9 cellular contexts compared by ENCODE assay signal in genomic region chr2:32008811-32009478, GRCh38. TPM values are rescaled to one million over a fixed set of nuclear protein-coding genes. Genes with fewer than 3 reads are reported as not detected.
DNase-seq lines count a peak whose midpoint lies in the region; ATAC-seq, FAIRE-seq and TF ChIP-seq lines count a peak whose summit lies in the region.
"Had no signal": no experiment of that assay in that cellular context is flagged by ENCODE, and none has a peak within 500 bp of the region (broad histone marks: within the 10 kb centered on the region; RNA-seq: fewer than 3 reads in every experiment).

No MANE protein-coding gene starts in this region.

- no peaks in the 10 kb centered on the region for H3K9me3 ChIP-seq in GM12878 (replicated peaks; ENCODE audit: control insufficient read depth, insufficient read depth, low read length)
- no peaks in the 10 kb centered on the region for H3K9me3 ChIP-seq in left lung
- H3K9me3 ChIP-seq in stomach = no peaks in the 10 kb centered on the region

- no peak for TF ChIP-seq CTCF in GM12878 (IDR thresholded peaks at IDR 0.05 in 2 of 3, conservative IDR thresholded peaks at IDR 0.05 in 1 of 3; ENCODE audit: control insufficient read depth in 2 of 3, extremely low read depth in 1 of 3, insufficient read depth in 1 of 3, low read depth in 3 of 3, low read length in 3 of 3)
- no peak for TF ChIP-seq CTCF in left lung (IDR thresholded peaks at IDR 0.05)
- TF ChIP-seq CTCF in stomach (IDR thresholded peaks at IDR 0.05) = no peak

- in situ Hi-C loops in GM12878 (cut with MboI) = no loop called here

- H3K79me2 ChIP-seq in GM12878 (ENCODE audit: control insufficient read depth, insufficient read depth, low read length) = peaks cover 62% of the 10 kb centered on the region

- H3K4me2 ChIP-seq in GM12878 (ENCODE audit: control insufficient read depth, insufficient read depth) = peak overlapping the region; percentile 72

- POLR2A ChIA-PET in GM12878 (lab: Charles Lee) = interaction anchor here (0.6 to 2.1 kb wide), 20 partner anchors 10 to 172 kb away, joined by 3 to 12 read pairs (median 4); partner anchors contain the start of genes DPY30 and SLC30A6

- TF ChIP-seq RAD21 in GM12878 (IDR thresholded peaks at IDR 0.05; ENCODE audit: insufficient read depth, low read depth, low read length) = no peak

- H3K27me3 ChIP-seq in GM12878 (replicated peaks in 1 of 2; ENCODE audit: control insufficient read depth in 2 of 2, insufficient read depth in 2 of 2, low read length in 1 of 2) = no peaks in the 10 kb centered on the region
- no peaks in the 10 kb centered on the region for H3K27me3 ChIP-seq in left lung
- no peaks in the 10 kb centered on the region for H3K27me3 ChIP-seq in stomach

- peak overlapping the region; percentile 89 for H3K9ac ChIP-seq in GM12878 (ENCODE audit: control insufficient read depth, insufficient read depth, low read length)

- DNase-seq in activated CD4-positive, alpha-beta T cell treated with anti-CD3 and anti-CD28 coated beads for 48 hours = peak; percentile 33
- DNase-seq in activated CD4-positive, alpha-beta T cell treated with anti-CD3 and anti-CD28 coated beads for 1 hour = no peak
- peak; percentile 20 for DNase-seq in NCI-H146 treated with DMSO at 0.1 percent for 48 hours (lab: John Stamatoyannopoulos, UW; ENCODE audit: unreplicated experiment)
- no peak for DNase-seq in GM12878 (ENCODE audit: low read depth, low spot score)
- DNase-seq in left lung = no peak
- DNase-seq in stomach = no peak
- DNase-seq in SKM-1 (lab: John Stamatoyannopoulos, UW; ENCODE audit: unreplicated experiment) = no peak

- intact Hi-C loops in GM12878 (cut with micrococcal nuclease; ENCODE audit: unreplicated experiment) = loop anchor here (5.0 kb wide), 1 partner anchor 42 kb away; no protein-coding TSS in a partner anchor
- intact Hi-C loops in left lung (cut with DNase I) = no loop called here
- intact Hi-C loops in stomach (cut with DNase I; ENCODE audit: low total_unique reads) = no loop called here

- FAIRE-seq in GM12878 (lab: Jason Lieb, UNC) = no peak
- FAIRE-seq: islet of Langerhans had no signal

- RAD21 ChIA-PET in GM12878 (lab: Charles Lee; ENCODE audit: unreplicated experiment) = interaction anchor here (0.7 to 2.4 kb wide), 16 partner anchors 11 to 157 kb away, joined by 3 to 12 read pairs (median 5); partner anchors contain the start of genes DPY30 and SLC30A6

- peaks cover 17% of the 10 kb centered on the region for H3K4me1 ChIP-seq in GM12878 (ENCODE audit: control insufficient read depth, insufficient read depth, low read length)
- peaks cover 3 to 50% of the 10 kb centered on the region in 2 donors for H3K4me1 ChIP-seq in left lung
- H3K4me1 ChIP-seq in stomach = peaks cover 19 to 54% (median 38%) of the 10 kb centered on the region in 4 donors

- H3K27ac ChIP-seq in GM12878 (ENCODE audit: control insufficient read depth, insufficient read depth) = peak overlapping the region; percentile 91
- H3K27ac ChIP-seq in left lung = peak overlapping the region; percentile 80 to 98
- peak overlapping the region; percentile 91 to 98 (median 92) for H3K27ac ChIP-seq in stomach

- no peaks in the 10 kb centered on the region for H3K36me3 ChIP-seq in GM12878 (ENCODE audit: control insufficient read depth in 2 of 2, insufficient read depth in 2 of 2, low read length in 1 of 2)
- no peaks in the 10 kb centered on the region for H3K36me3 ChIP-seq in left lung
- peaks cover 0 to 6% (median 2%) of the 10 kb centered on the region in 4 donors for H3K36me3 ChIP-seq in stomach

- SMC1A ChIA-PET in GM12878 (lab: Charles Lee; ENCODE audit: uncharacterized antibody, unreplicated experiment) = interaction anchor here (0.8 to 3.7 kb wide), 19 partner anchors 11 to 124 kb away, joined by 3 to 29 read pairs (median 4); partner anchors contain the start of genes DPY30 and SPAST

- TSS peak; percentile 55 for BruUV-seq in GM12878 (replicated peaks; lab: Mats Ljungman, UMichigan)

- ATAC-seq in GM12878 = peak; percentile 3
- ATAC-seq in left lung = no peak
- ATAC-seq in HG03460 (IDR thresholded peaks at IDR 0.05; ENCODE audit: unreplicated experiment) = no peak

- WGBS in GM12878 (ENCODE audit: insufficient coverage, insufficient replicate concordance, low lambda C conversion rate, missing lambda C conversion rate) = 0% methylated on average over 8 of the region's 9 CpGs
- 1 to 2% (median 2%) methylated on average over 9 of the region's 9 CpGs for WGBS in stomach, 5 donors

- TF ChIP-seq POLR2A in GM12878 (IDR thresholded peaks at IDR 0.05; ENCODE audit: low read depth, low read length) (no peak), stomach (IDR thresholded peaks at IDR 0.05) (no peak)

- CTCF ChIA-PET in GM12878 (lab: Yijun Ruan, JAX) = interaction anchor here (1.1 to 2.1 kb wide), 4 partner anchors 9 to 122 kb away, joined by 5 to 11 read pairs (median 8); partner anchors contain the start of gene SPAST

- H3K4me3 ChIP-seq in GM12878 = peak overlapping the region; percentile 96
- peak overlapping the region; percentile 88 for H3K4me3 ChIP-seq in left lung
- H3K4me3 ChIP-seq in stomach = peak overlapping the region; percentile 78 to 96 (median 92)

- H4K20me1 ChIP-seq in GM12878 (ENCODE audit: control insufficient read depth, insufficient read depth) = no peaks in the 10 kb centered on the region

- H2AFZ ChIP-seq in GM12878 (ENCODE audit: control insufficient read depth, low read depth, low read length) = peak overlapping the region; percentile 10; the same call in 1 of the 2 replicates

- no peak for TF ChIP-seq EP300 in GM12878 (IDR thresholded peaks at IDR 0.05; ENCODE audit: borderline replicate concordance in 1 of 2, control insufficient read depth in 1 of 2, low read depth in 2 of 2, low read length in 2 of 2)
- no peak for TF ChIP-seq EP300 in stomach (IDR thresholded peaks at IDR 0.05)

RNA-seq across cellular contexts. Expression of gene MEMO1, which starts 1.9 kb away (rescaled TPM):
- total RNA-seq in GM12878 (2013; cell fraction: nucleolus; rRNA removed) = 61.0 and 68.9 TPM in 2 replicates
- 39.5 and 39.8 TPM in 2 replicates for total RNA-seq in GM12878 (2014; rRNA removed)
- total RNA-seq in GM12878 (2014; rRNA removed; fragmentation: Illumina TruSeq; extraction: Trizol) = 62.6 and 66.1 TPM in 2 replicates
- total RNA-seq in GM12878 (2021) = 66.7 and 68.4 TPM in 2 replicates
- 37.4 TPM for polyA plus RNA-seq in GM12878 (2011; ENCODE audit: low read depth)
- 79.6 and 91.7 TPM in 2 replicates for polyA plus RNA-seq in GM12878 (2011; rRNA removed)
- 37.9 and 50.4 TPM in 2 replicates for polyA plus RNA-seq in GM12878 (2011; cell fraction: cytosol; rRNA removed)
- 44.6 and 47.1 TPM in 2 replicates for polyA plus RNA-seq in GM12878 (2011; cell fraction: nucleus; rRNA removed)
- polyA plus RNA-seq in GM12878 (2012) = 42.1 and 51.1 TPM in 2 replicates
- 67.7 and 70.4 TPM in 2 replicates for polyA plus RNA-seq in GM12878 (2014; fragmentation: Illumina TruSeq; extraction: Trizol)
- polyA plus RNA-seq in GM12878 (2014; fragmentation: Nextera tagmentation; extraction: Ambion mirVana) = 10 to 100 TPM; 73.9 to 99.1 TPM
- 69.6 and 74.9 TPM in 2 replicates for polyA plus RNA-seq in GM12878 (2014; rRNA removed)
- polyA plus RNA-seq in GM12878 (2016; fragmentation: Nextera tagmentation; extraction: Ambion mirVana) = 10 to 100 TPM; 68.2 to 79.9 TPM
- polyA minus RNA-seq in GM12878 (2011; rRNA and poly(A)+ RNA removed) = 58.7 and 61.4 TPM in 2 replicates
- polyA minus RNA-seq in GM12878 (2011; cell fraction: cytosol; rRNA and poly(A)+ RNA removed) = 21.1 and 23.0 TPM in 2 replicates
- 24.7 and 40.9 TPM in 2 replicates for polyA minus RNA-seq in GM12878 (2011; cell fraction: nucleus; rRNA and poly(A)+ RNA removed)
- 10 to 100 TPM; 38.2 to 47.3 TPM for total RNA-seq in left lung
- total RNA-seq in stomach = 10 to 100 TPM in 4 of 5 donors, 1 to 10 TPM in 1; 3.5 to 32.7 (median 14.0) TPM
- 10 to 100 TPM; 30.7 to 33.8 (median 32.9) TPM for polyA plus RNA-seq in stomach

RNA-seq across cellular contexts. Expression of gene DPY30, which starts 30.7 kb away (rescaled TPM):
- total RNA-seq in GM12878 (2013; cell fraction: nucleolus; rRNA removed) = 15.5 and 23.9 TPM in 2 replicates
- 45.8 and 55.9 TPM in 2 replicates for total RNA-seq in GM12878 (2014; rRNA removed)
- 65.3 and 68.6 TPM in 2 replicates for total RNA-seq in GM12878 (2014; rRNA removed; fragmentation: Illumina TruSeq; extraction: Trizol)
- 50.3 and 55.9 TPM in 2 replicates for total RNA-seq in GM12878 (2021)
- 96.5 TPM for polyA plus RNA-seq in GM12878 (2011; ENCODE audit: low read depth)
- polyA plus RNA-seq in GM12878 (2011; rRNA removed) = 95.0 and 148 TPM in 2 replicates
- polyA plus RNA-seq in GM12878 (2011; cell fraction: cytosol; rRNA removed) = 45.6 and 58.0 TPM in 2 replicates
- 33.2 and 38.4 TPM in 2 replicates for polyA plus RNA-seq in GM12878 (2011; cell fraction: nucleus; rRNA removed)
- 72.7 and 80.4 TPM in 2 replicates for polyA plus RNA-seq in GM12878 (2012)
- 83.4 and 103 TPM in 2 replicates for polyA plus RNA-seq in GM12878 (2014; fragmentation: Illumina TruSeq; extraction: Trizol)
- polyA plus RNA-seq in GM12878 (2014; fragmentation: Nextera tagmentation; extraction: Ambion mirVana) = 100 to 1,000 TPM; 287 to 307 TPM
- polyA plus RNA-seq in GM12878 (2014; rRNA removed) = 49.9 and 63.9 TPM in 2 replicates
- 100 to 1,000 TPM; 149 to 161 TPM for polyA plus RNA-seq in GM12878 (2016; fragmentation: Nextera tagmentation; extraction: Ambion mirVana)
- 19.8 and 22.3 TPM in 2 replicates for polyA minus RNA-seq in GM12878 (2011; rRNA and poly(A)+ RNA removed)
- 11.8 and 13.4 TPM in 2 replicates for polyA minus RNA-seq in GM12878 (2011; cell fraction: cytosol; rRNA and poly(A)+ RNA removed)
- 6.3 and 7.6 TPM in 2 replicates for polyA minus RNA-seq in GM12878 (2011; cell fraction: nucleus; rRNA and poly(A)+ RNA removed)
- 10 to 100 TPM; 58.0 to 64.1 TPM for total RNA-seq in left lung
- total RNA-seq in stomach = 10 to 100 TPM in 3 of 5 donors, 1 to 10 TPM in 2; 5.3 to 62.7 (median 26.6) TPM
- 100 to 1,000 TPM in 1 of 3 donors, 10 to 100 TPM in 2; 94.9 to 127 (median 96.5) TPM for polyA plus RNA-seq in stomach

RNA-seq across cellular contexts. Expression of gene SPAST, which starts 54.4 kb away (rescaled TPM):
- total RNA-seq in GM12878 (2013; cell fraction: nucleolus; rRNA removed) = 22.5 and 22.6 TPM in 2 replicates
- total RNA-seq in GM12878 (2014; rRNA removed) (14.3 and 16.9 TPM in 2 replicates), GM12878 (2014; rRNA removed; fragmentation: Illumina TruSeq; extraction: Trizol) (18.0 and 21.3 TPM in 2 replicates), GM12878 (2021) (13.9 and 16.0 TPM in 2 replicates), left lung (10 to 100 TPM; 16.0 to 16.7 TPM), stomach (10 to 100 TPM in 4 of 5 donors, 1 to 10 TPM in 1; 2.2 to 33.8 (median 23.0) TPM)
- polyA plus RNA-seq in GM12878 (2011; ENCODE audit: low read depth) = 2.9 TPM
- polyA plus RNA-seq in GM12878 (2011; rRNA removed) (10.9 and 17.9 TPM in 2 replicates), GM12878 (2014; fragmentation: Illumina TruSeq; extraction: Trizol) (15.6 and 19.6 TPM in 2 replicates), GM12878 (2014; fragmentation: Nextera tagmentation; extraction: Ambion mirVana) (1 to 10 TPM; 4.3 to 8.4 TPM), GM12878 (2014; rRNA removed) (7.1 and 8.5 TPM in 2 replicates), GM12878 (2016; fragmentation: Nextera tagmentation; extraction: Ambion mirVana) (1 to 10 TPM; 7.7 to 9.1 TPM), stomach (1 to 10 TPM; 2.4 to 3.1 (median 2.6) TPM)
- 5.1 and 6.2 TPM in 2 replicates for polyA plus RNA-seq in GM12878 (2011; cell fraction: cytosol; rRNA removed)
- polyA plus RNA-seq in GM12878 (2011; cell fraction: nucleus; rRNA removed) = 2.6 and 5.1 TPM in 2 replicates
- 4.4 and 5.0 TPM in 2 replicates for polyA plus RNA-seq in GM12878 (2012)
- 12.8 and 16.0 TPM in 2 replicates for polyA minus RNA-seq in GM12878 (2011; rRNA and poly(A)+ RNA removed)
- 9.6 and 9.8 TPM in 2 replicates for polyA minus RNA-seq in GM12878 (2011; cell fraction: cytosol; rRNA and poly(A)+ RNA removed)
- polyA minus RNA-seq in GM12878 (2011; cell fraction: nucleus; rRNA and poly(A)+ RNA removed) = 8.2 and 13.7 TPM in 2 replicates

Comparison
In these comparisons a context has a peak if more than half of its experiments do, and no peak if none do; other contexts are left out.
1. DNase-seq: peak in activated CD4-positive, alpha-beta T cell treated with anti-CD3 and anti-CD28 coated beads for 48 hours (single experiment) and NCI-H146 treated with DMSO at 0.1 percent for 48 hours (single experiment); none in activated CD4-positive, alpha-beta T cell treated with anti-CD3 and anti-CD28 coated beads for 1 hour (single experiment), GM12878 (single experiment), left lung (0 of 2), stomach (single experiment) and SKM-1 (single experiment).
2. Peak in every context shown above with its lines, with median percentiles within 50 percentile points of each other: H3K27ac ChIP-seq and H3K4me3 ChIP-seq.